Comparison of ENCODE assay signal across 9 cellular contexts in genomic region chr1:201153474-201154388, GRCh38. TPM values are rescaled to one million over a fixed set of nuclear protein-coding genes. Genes with fewer than 3 reads are reported as not detected.
DNase-seq lines count a peak whose midpoint lies in the region; FAIRE-seq and TF ChIP-seq lines count a peak whose summit lies in the region.
"Had no signal": no experiment of that assay in that cellular context is flagged by ENCODE, and none has a peak within 500 bp of the region (broad histone marks: within the 10 kb centered on the region; RNA-seq: fewer than 3 reads in every experiment).

No MANE protein-coding gene starts in this region.

- H3K9me3 Mint-ChIP-seq in activated CD4-positive, alpha-beta memory T cell treated with anti-CD3 and anti-CD28 coated beads for 36 hours, result no peaks in the 10 kb centered on the region

- no peak overlapping the region for H3K27ac ChIP-seq in KMS-11
- H3K27ac ChIP-seq in hepatocyte, result peak overlapping the region; percentile 40
- peak overlapping the region in 20 of 21 experiments; percentile 9 to 92 (median 75) for H3K27ac ChIP-seq in skin epidermis

- no peaks in the 10 kb centered on the region for H3K9me3 ChIP-seq in hepatocyte (ENCODE audit: low read depth)

- peak; percentile 60 for DNase-seq in activated gamma-delta T cell (lab: John Stamatoyannopoulos, UW)
- DNase-seq in activated gamma-delta T cell treated with Interleukin-2 at 50 U/mL for 16 hours, result no peak
- peak; percentile 75 for DNase-seq in H54 (ENCODE audit: insufficient read length, low spot score)
- DNase-seq in activated CD4-positive, alpha-beta memory T cell treated with anti-CD3 and anti-CD28 coated beads for 36 hours, result no peak
- DNase-seq in hepatocyte (ENCODE audit: low spot score), result no peak
- DNase-seq in NCI-H2107 treated with DMSO at 0.1 percent for 48 hours (lab: John Stamatoyannopoulos, UW; ENCODE audit: unreplicated experiment), result no peak

- H3K36me3 ChIP-seq in KMS-11 (ENCODE audit: insufficient read depth) (no peaks in the 10 kb centered on the region), hepatocyte (replicated peaks; ENCODE audit: insufficient read depth, low read depth) (no peaks in the 10 kb centered on the region)

- 3% methylated on average over 32 of the region's 37 CpGs for WGBS in hepatocyte (ENCODE audit: low lambda C conversion rate, missing lambda C conversion rate)

- H4K20me1 ChIP-seq in KMS-11 (ENCODE audit: insufficient read depth), result no peaks in the 10 kb centered on the region
- no peaks in the 10 kb centered on the region for H4K20me1 ChIP-seq in hepatocyte (ENCODE audit: insufficient read depth, poor library complexity, severe bottlenecking)

- peaks cover 8% of the 10 kb centered on the region for H3K36me3 Mint-ChIP-seq in activated CD4-positive, alpha-beta memory T cell treated with anti-CD3 and anti-CD28 coated beads for 36 hours

- H3K27me3 ChIP-seq in KMS-11 (ENCODE audit: insufficient read depth, low read depth), result no peaks in the 10 kb centered on the region
- no peaks in the 10 kb centered on the region for H3K27me3 ChIP-seq in hepatocyte

- POLR2A ChIA-PET in activated CD4-positive, alpha-beta memory T cell treated with anti-CD3 and anti-CD28 coated beads for 36 hours (lab: Charles Lee), result interaction anchor here (1.1 to 2.8 kb wide), 3 partner anchors 8 to 17 kb away, joined by 5 to 17 read pairs (median 6); no protein-coding TSS in a partner anchor

- H3K4me1 Mint-ChIP-seq in activated CD4-positive, alpha-beta memory T cell treated with anti-CD3 and anti-CD28 coated beads for 36 hours (ENCODE audit: low read depth), result peaks cover 20% of the 10 kb centered on the region

- peak overlapping the region; percentile 71 for H3K27ac Mint-ChIP-seq in activated CD4-positive, alpha-beta memory T cell treated with anti-CD3 and anti-CD28 coated beads for 36 hours

- H3K4me3 Mint-ChIP-seq in activated CD4-positive, alpha-beta memory T cell treated with anti-CD3 and anti-CD28 coated beads for 36 hours, result peak overlapping the region; percentile 80

- H2AFZ ChIP-seq in KMS-11 (ENCODE audit: low read depth) (peak overlapping the region; percentile 70), hepatocyte (peak overlapping the region; percentile 51)

- peak; percentile 32; the same call in 1 of the 2 replicates for TF ChIP-seq POLR2A in H54 (IDR thresholded peaks at IDR 0.05; ENCODE audit: low read depth, low read length)

- peaks cover 13% of the 10 kb centered on the region for H3K27me3 Mint-ChIP-seq in activated CD4-positive, alpha-beta memory T cell treated with anti-CD3 and anti-CD28 coated beads for 36 hours

- CTCF ChIA-PET in activated CD4-positive, alpha-beta memory T cell treated with anti-CD3 and anti-CD28 coated beads for 36 hours (lab: Charles Lee), result interaction anchor here (0.9 to 1.9 kb wide), 5 partner anchors 16 to 69 kb away, joined by 3 to 10 read pairs (median 4); no protein-coding TSS in a partner anchor

- no peak for FAIRE-seq in H54 (lab: Jason Lieb, UNC)

- intact Hi-C loops in activated CD4-positive, alpha-beta memory T cell treated with anti-CD3 and anti-CD28 coated beads for 36 hours (cut with micrococcal nuclease), result loop anchor here (1.0 to 5.0 kb wide), 3 partner anchors 17 to 353 kb away; partner anchors contain the start of genes CSRP1 and KIF21B

- H3K79me2 ChIP-seq in KMS-11 (ENCODE audit: insufficient read depth, low read depth) (peaks cover 8% of the 10 kb centered on the region; the same call in 1 of the 2 replicates), hepatocyte (peaks cover 30% of the 10 kb centered on the region)

- H3K4me3 ChIP-seq in KMS-11 (IDR thresholded peaks at IDR 0.05; ENCODE audit: insufficient read depth, low read depth, low read length) (peak overlapping the region; percentile 94), hepatocyte (peak overlapping the region; percentile 81), skin epidermis (peak overlapping the region; percentile 57 to 96 (median 79))

- H3K9me2 ChIP-seq in hepatocyte (replicated peaks; ENCODE audit: insufficient read depth), result no peaks in the 10 kb centered on the region

- H3K4me2 ChIP-seq in KMS-11 (peak overlapping the region; percentile 54), hepatocyte (peak overlapping the region; percentile 88)

- peaks cover 31% of the 10 kb centered on the region for H3K4me1 ChIP-seq in KMS-11 (ENCODE audit: low read depth, poor library complexity, severe bottlenecking)
- H3K4me1 ChIP-seq in hepatocyte (ENCODE audit: insufficient read depth), result peaks cover 8% of the 10 kb centered on the region

- no peak for TF ChIP-seq CTCF in KMS-11 (conservative IDR thresholded peaks at IDR 0.05; ENCODE audit: low read depth, low read length)
- no peak for TF ChIP-seq CTCF in hepatocyte (IDR thresholded peaks at IDR 0.05; ENCODE audit: poor library complexity)

- H3K9ac ChIP-seq in KMS-11, result peak overlapping the region; percentile 46; the same call in 1 of the 2 replicates

RNA-seq across cellular contexts. Expression of gene TMEM9, which starts 0.5 kb away (rescaled TPM):
- 10 to 100 TPM; 21.7 to 22.5 TPM for total RNA-seq in activated CD4-positive, alpha-beta memory T cell treated with anti-CD3 and anti-CD28 coated beads for 36 hours
- 103 and 104 TPM in 2 replicates for total RNA-seq in hepatocyte
- 99.4 and 113 TPM in 2 replicates for polyA plus RNA-seq in hepatocyte

RNA-seq across cellular contexts. Expression of gene ASCL5, which starts 26.7 kb away (rescaled TPM):
- total RNA-seq in activated CD4-positive, alpha-beta memory T cell treated with anti-CD3 and anti-CD28 coated beads for 36 hours, result not detected
- total RNA-seq in hepatocyte, result not detected in 2 replicates
- polyA plus RNA-seq in hepatocyte, result not detected in 2 replicates
- total RNA-seq: LHCN-M2 had no signal

RNA-seq across cellular contexts. Expression of gene IGFN1, which starts 36.9 kb away (rescaled TPM):
- total RNA-seq in activated CD4-positive, alpha-beta memory T cell treated with anti-CD3 and anti-CD28 coated beads for 36 hours, result not detected
- total RNA-seq in hepatocyte, result 0.04 and 3.1 TPM in 2 replicates
- polyA plus RNA-seq in hepatocyte, result 0.37 TPM in 1 of 2 replicates, not detected in the other

RNA-seq across cellular contexts. Expression of gene CACNA1S, which starts 41.5 kb away (rescaled TPM):
- total RNA-seq in activated CD4-positive, alpha-beta memory T cell treated with anti-CD3 and anti-CD28 coated beads for 36 hours, result not detected
- total RNA-seq in hepatocyte, result 0.04 TPM in 1 of 2 replicates, not detected in the other
- polyA plus RNA-seq in hepatocyte, result not detected in 2 replicates

Comparison
In these comparisons a context has a peak if more than half of its experiments do, and no peak if none do; other contexts are left out.
1. DNase-seq: peak in activated gamma-delta T cell (single experiment) and H54 (single experiment); none in activated gamma-delta T cell treated with Interleukin-2 at 50 U/mL for 16 hours (single experiment), activated CD4-positive, alpha-beta memory T cell treated with anti-CD3 and anti-CD28 coated beads for 36 hours (single experiment), hepatocyte (single experiment) and NCI-H2107 treated with DMSO at 0.1 percent for 48 hours (single experiment).
2. Peak in every context shown above with its lines, with median percentiles within 50 percentile points of each other: H3K4me3 ChIP-seq.